10 cellular contexts compared by ENCODE assay signal in the genomic region with DNA sequence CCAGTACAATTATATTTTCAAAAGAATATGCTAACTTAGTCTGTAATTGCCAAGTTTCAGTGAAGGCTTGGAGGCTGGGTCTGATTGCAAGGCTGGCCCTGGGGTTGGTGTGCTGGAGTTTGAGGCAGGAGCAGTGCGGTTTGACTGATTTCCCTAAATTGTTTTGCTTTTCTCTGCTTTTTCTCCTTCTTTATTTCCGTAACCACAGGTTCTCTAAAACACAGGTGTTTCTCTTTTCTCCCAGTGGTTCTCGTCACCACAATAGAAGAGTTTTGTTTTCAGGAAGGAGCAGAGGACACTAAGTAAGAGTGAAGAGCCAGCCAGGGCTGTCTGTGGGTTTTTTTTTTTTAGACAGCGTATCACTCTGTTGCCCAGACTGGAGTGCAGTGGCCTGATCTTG. TPM values are rescaled to one million over a fixed set of nuclear protein-coding genes. Genes with fewer than 3 reads are reported as not detected.
DNase-seq lines count a peak whose midpoint lies in the region; ATAC-seq and TF ChIP-seq lines count a peak whose summit lies in the region.
"Had no signal": no experiment of that assay in that cellular context is flagged by ENCODE, and none has a peak within 500 bp of the region (broad histone marks: within the 10 kb centered on the region; RNA-seq: fewer than 3 reads in every experiment).

No MANE protein-coding gene starts in this region.

- no peaks in the 10 kb centered on the region for H3K9me3 Mint-ChIP-seq in CD4-positive, CD25-positive, alpha-beta regulatory T cell
- H3K9me3 Mint-ChIP-seq: nephron had no signal

- peak overlapping the region in 2 of 3 donors; percentile 51 to 64 for H3K27ac Mint-ChIP-seq in CD4-positive, CD25-positive, alpha-beta regulatory T cell
- H3K27ac Mint-ChIP-seq: nephron had no signal

- TF ChIP-seq CTCF in fibroblast of the aortic adventitia (IDR thresholded peaks at IDR 0.05; ENCODE audit: insufficient read depth, low read length), result no peak

- no peak overlapping the region for H3K27ac ChIP-seq in CD4-positive, CD25-positive, alpha-beta regulatory T cell (ENCODE audit: insufficient read depth, low read length, poor library complexity, severe bottlenecking)
- H3K27ac ChIP-seq: cardiac muscle cell had no signal

- no peaks in the 10 kb centered on the region for H3K9me3 ChIP-seq in CD4-positive, CD25-positive, alpha-beta regulatory T cell (ENCODE audit: control insufficient read depth in 2 of 2, low read length in 2 of 2)

- no peak overlapping the region for H3K4me3 ChIP-seq in CD4-positive, CD25-positive, alpha-beta regulatory T cell (ENCODE audit: low read depth, low read length)
- no peak overlapping the region for H3K4me3 ChIP-seq in fibroblast of the aortic adventitia (ENCODE audit: low read depth, low read length)
- H3K4me3 ChIP-seq: cardiac muscle cell had no signal

- peaks cover 0 to 16% (median 7%) of the 10 kb centered on the region in 4 donors for H3K4me1 Mint-ChIP-seq in CD4-positive, CD25-positive, alpha-beta regulatory T cell

- peaks cover 6% of the 10 kb centered on the region for H3K27me3 Mint-ChIP-seq in CD4-positive, CD25-positive, alpha-beta regulatory T cell

- peak overlapping the region in 2 of 4 donors; percentile 9 to 36 for H3K4me3 Mint-ChIP-seq in CD4-positive, CD25-positive, alpha-beta regulatory T cell
- H3K4me3 Mint-ChIP-seq: nephron had no signal

- no peak for ATAC-seq in CD4-positive, CD25-positive, alpha-beta regulatory T cell (ENCODE audit: low read depth in 2 of 2)
- peak; percentile 63 for ATAC-seq in GM19452 (IDR thresholded peaks at IDR 0.05; ENCODE audit: unreplicated experiment)
- ATAC-seq in HG03460 (IDR thresholded peaks at IDR 0.05; ENCODE audit: unreplicated experiment), result peak; percentile 74
- no peak for ATAC-seq in HG03095 (IDR thresholded peaks at IDR 0.05; ENCODE audit: unreplicated experiment)
- no peak for ATAC-seq in HG03039 (IDR thresholded peaks at IDR 0.05; ENCODE audit: unreplicated experiment)

- H3K36me3 ChIP-seq in CD4-positive, CD25-positive, alpha-beta regulatory T cell (ENCODE audit: control insufficient read depth, insufficient read depth, low read length), result no peaks in the 10 kb centered on the region
- H3K36me3 ChIP-seq: cardiac muscle cell had no signal

- no peaks in the 10 kb centered on the region for H3K4me1 ChIP-seq in CD4-positive, CD25-positive, alpha-beta regulatory T cell (ENCODE audit: control insufficient read depth, insufficient read depth, low read length, poor library complexity, severe bottlenecking)

- no peaks in the 10 kb centered on the region for H3K36me3 Mint-ChIP-seq in CD4-positive, CD25-positive, alpha-beta regulatory T cell

- DNase-seq in CD4-positive, CD25-positive, alpha-beta regulatory T cell, result no peak
- DNase-seq in fibroblast of the aortic adventitia (ENCODE audit: low read depth), result peak; percentile 54
- no peak for DNase-seq in stimulated activated CD4-positive, alpha-beta T cell treated with anti-CD3 and anti-CD28 coated beads, Interleukin-1b, Interleukin-23, amount 100 ng/mL, for 48 hours
- DNase-seq in NCI-H1105 treated with DMSO at 0.1 percent for 48 hours (lab: John Stamatoyannopoulos, UW), result no peak

- no peaks in the 10 kb centered on the region for H3K27me3 ChIP-seq in CD4-positive, CD25-positive, alpha-beta regulatory T cell (ENCODE audit: control insufficient read depth, insufficient read depth, low read length)
- H3K27me3 ChIP-seq: cardiac muscle cell had no signal

RNA-seq across cellular contexts. Expression of a gene that starts 8.2 kb away (rescaled TPM):
- 31.6 TPM for total RNA-seq in CD4-positive, CD25-positive, alpha-beta regulatory T cell
- polyA plus RNA-seq in CD4-positive, CD25-positive, alpha-beta regulatory T cell, result 10 to 100 TPM; 16.4 to 23.5 (median 19.9) TPM
- 108 and 182 TPM in 2 replicates for total RNA-seq in fibroblast of the aortic adventitia (ENCODE audit: low replicate concordance)

Comparison
In these comparisons a context has a peak if more than half of its experiments do, and no peak if none do; other contexts are left out.
1. ATAC-seq: peak in GM19452 (single experiment) and HG03460 (single experiment); none in CD4-positive, CD25-positive, alpha-beta regulatory T cell (0 of 2), HG03095 (single experiment) and HG03039 (single experiment).